In the genomic region with DNA sequence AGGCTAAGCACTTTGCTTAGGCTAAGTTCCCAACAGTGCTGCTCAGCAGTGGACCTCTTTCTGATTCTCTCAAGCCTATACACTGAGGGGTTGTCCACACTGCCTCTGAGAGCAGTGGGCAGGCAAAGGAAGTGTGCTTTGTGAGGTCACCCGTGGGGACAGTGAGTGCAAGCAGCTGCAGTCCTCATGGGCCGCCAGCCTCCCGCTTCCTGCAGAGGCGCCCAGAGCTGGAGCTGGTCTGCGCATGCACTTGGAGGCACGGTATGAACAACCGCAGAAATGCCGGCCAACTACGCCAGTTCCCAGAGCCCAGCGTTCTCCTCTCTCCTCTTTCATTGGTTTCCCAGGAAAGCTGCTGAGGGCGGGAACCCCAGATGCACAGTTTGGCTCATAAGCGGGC, we compare ENCODE assay signal across 12 cellular contexts.
A peak's percentile ranks its signal among the peaks of the same experiment; 100 is the strongest.
DNase-seq lines count a peak whose midpoint lies in the region; ATAC-seq and TF ChIP-seq lines count a peak whose summit lies in the region.
"Had no signal": no experiment of that assay in that cellular context is flagged by ENCODE, and none has a peak within 500 bp of the region (broad histone marks: within the 10 kb centered on the region; RNA-seq: fewer than 3 reads in every experiment).

No MANE protein-coding gene starts in this region.

- H3K4me3 ChIP-seq in GM23338: no peak overlapping the region
- H3K4me3 ChIP-seq in RWPE2 (ENCODE audit: severe bottlenecking): no peak overlapping the region
- peak overlapping the region in 6 of 12 donors; percentile 7 to 24 (median 14) for H3K4me3 ChIP-seq in heart left ventricle
- H3K4me3 ChIP-seq in parathyroid adenoma (ENCODE audit: low read depth, low read length): no peak overlapping the region
- H3K4me3 ChIP-seq in transverse colon: no peak overlapping the region

- no peaks in the 10 kb centered on the region for H3F3A ChIP-seq in GM23338 (replicated peaks; ENCODE audit: low read depth)

- no peak overlapping the region for H3K27ac Mint-ChIP-seq in GM23338

- DNase-seq in GM23338 (ENCODE audit: low spot score) (no peak), RWPE2 (ENCODE audit: low spot score) (no peak), heart left ventricle (peak; percentile 54 to 78 (median 77)), transverse colon (no peak), GM10266 (ENCODE audit: extremely low spot score) (no peak), HK-2 (ENCODE audit: unreplicated experiment) (no peak), NCI-H748 (lab: John Stamatoyannopoulos, UW; ENCODE audit: unreplicated experiment) (no peak)
- DNase-seq: activated T-cell treated with anti-CD3 and anti-CD28 coated beads, Interleukin-2, amount 50 U/mL, for 48 hours; anterior cingulate cortex; NCI-H146; NCI-H69 had no signal

- peaks cover 14% of the 10 kb centered on the region for H3K9me2 ChIP-seq in GM23338 (ENCODE audit: insufficient read depth)

- no peaks in the 10 kb centered on the region for H4K20me1 ChIP-seq in GM23338 (replicated peaks; ENCODE audit: insufficient read depth)

- ATAC-seq in GM23338: no peak; the same call in 2 of the 3 replicates
- no peak for ATAC-seq in RWPE2 (ENCODE audit: low read depth)
- peak; percentile 76 to 95 (median 89) for ATAC-seq in heart left ventricle

- H3K36me3 ChIP-seq in GM23338 (ENCODE audit: insufficient read depth) (no peaks in the 10 kb centered on the region), RWPE2 (ENCODE audit: low read depth) (no peaks in the 10 kb centered on the region), heart left ventricle (no peaks in the 10 kb centered on the region), parathyroid adenoma (ENCODE audit: control insufficient read depth, insufficient read depth, low read length) (no peaks in the 10 kb centered on the region), transverse colon (no peaks in the 10 kb centered on the region)

- peaks cover 32% of the 10 kb centered on the region for H3K4me1 Mint-ChIP-seq in GM23338

- no peaks in the 10 kb centered on the region for H3K9me3 Mint-ChIP-seq in GM23338

- H3K79me2 ChIP-seq in GM23338 (replicated peaks; ENCODE audit: insufficient read depth) (no peaks in the 10 kb centered on the region), parathyroid adenoma (no peaks in the 10 kb centered on the region)

- WGBS in heart left ventricle, 4 donors: 52 to 73% (median 60%) methylated on average over 7 to 12 of the region's 12 CpGs
- WGBS in transverse colon (ENCODE audit: low coverage in 1 of 2), 2 donors: 87% methylated on average over 12 of the region's 12 CpGs; no CpG with 5 or more reads in 1 of the 2 donors

- H3K27me3 ChIP-seq in GM23338 (ENCODE audit: insufficient read depth): no peaks in the 10 kb centered on the region
- H3K27me3 ChIP-seq in RWPE2 (ENCODE audit: insufficient read depth, poor library complexity, severe bottlenecking): no peaks in the 10 kb centered on the region
- H3K27me3 ChIP-seq in heart left ventricle: no peaks in the 10 kb centered on the region
- no peaks in the 10 kb centered on the region for H3K27me3 ChIP-seq in parathyroid adenoma (ENCODE audit: control insufficient read depth, insufficient read depth, low read length)
- H3K27me3 ChIP-seq in transverse colon: no peaks in the 10 kb centered on the region

- no peaks in the 10 kb centered on the region for H3K36me3 Mint-ChIP-seq in GM23338 (ENCODE audit: low read depth)

- peaks cover 3% of the 10 kb centered on the region for H3K27me3 Mint-ChIP-seq in GM23338 (ENCODE audit: insufficient read depth, low read depth, poor library complexity)

- no peak overlapping the region for H3K9ac ChIP-seq in parathyroid adenoma

- in situ Hi-C loops in transverse colon (cut with MboI; ENCODE audit: low pct_ligation_motif_present in 1 of 4, low pct_unique_long_range_greater_than_20kb in 1 of 4, low sequenced_read_pairs in 3 of 4): no loop called here

- peaks cover 22% of the 10 kb centered on the region for H3K4me1 ChIP-seq in GM23338 (ENCODE audit: insufficient read depth)
- peaks cover 69% of the 10 kb centered on the region for H3K4me1 ChIP-seq in RWPE2 (ENCODE audit: insufficient read depth, poor library complexity, severe bottlenecking)
- H3K4me1 ChIP-seq in heart left ventricle: peaks cover 0 to 30% (median 9%) of the 10 kb centered on the region in 12 donors
- peaks cover 4% of the 10 kb centered on the region for H3K4me1 ChIP-seq in parathyroid adenoma
- H3K4me1 ChIP-seq in transverse colon: peaks cover 0 to 9% (median 2%) of the 10 kb centered on the region in 4 donors

- TF ChIP-seq CTCF in GM23338 (conservative IDR thresholded peaks at IDR 0.05; ENCODE audit: low read depth in 2 of 2): no peak
- no peak for TF ChIP-seq CTCF in RWPE2 (IDR thresholded peaks at IDR 0.05; ENCODE audit: poor library complexity, severe bottlenecking)
- no peak for TF ChIP-seq CTCF in heart left ventricle (IDR thresholded peaks at IDR 0.05)
- TF ChIP-seq CTCF in parathyroid adenoma (IDR thresholded peaks at IDR 0.05): no peak
- no peak for TF ChIP-seq CTCF in transverse colon (IDR thresholded peaks at IDR 0.05)
- no peak for TF ChIP-seq CTCF in GM10266 (IDR thresholded peaks at IDR 0.05; ENCODE audit: control insufficient read depth, insufficient read depth, low read depth, missing control alignments)

- H3K4me2 ChIP-seq in GM23338 (0 out of 2 replicates have a peak overlapping the region, but pooled peaks have one; percentile 55), parathyroid adenoma (ENCODE audit: low read length) (no peak overlapping the region)

- H3K27ac ChIP-seq in GM23338 (ENCODE audit: low read depth): no peak overlapping the region
- peak overlapping the region; percentile 100 for H3K27ac ChIP-seq in RWPE2 (ENCODE audit: poor library complexity, severe bottlenecking)
- peak overlapping the region; percentile 46 to 84 (median 74) for H3K27ac ChIP-seq in heart left ventricle
- H3K27ac ChIP-seq in parathyroid adenoma: peak overlapping the region; percentile 48
- peak overlapping the region in 1 of 4 donors; percentile 2 for H3K27ac ChIP-seq in transverse colon

- TF ChIP-seq EP300 in transverse colon (IDR thresholded peaks at IDR 0.05; ENCODE audit: low read depth): no peak

- TF ChIP-seq POLR2A in heart left ventricle (IDR thresholded peaks at IDR 0.05): peak in 1 of 2 donors; percentile 24
- no peak for TF ChIP-seq POLR2A in transverse colon (IDR thresholded peaks at IDR 0.05)

- no peaks in the 10 kb centered on the region for H3K9me3 ChIP-seq in RWPE2 (ENCODE audit: severe bottlenecking)
- H3K9me3 ChIP-seq in heart left ventricle: no peaks in the 10 kb centered on the region
- no peaks in the 10 kb centered on the region for H3K9me3 ChIP-seq in parathyroid adenoma (ENCODE audit: control insufficient read depth, low read length)
- no peaks in the 10 kb centered on the region for H3K9me3 ChIP-seq in transverse colon

- H2AFZ ChIP-seq in GM23338 (peak overlapping the region; percentile 0), parathyroid adenoma (no peak overlapping the region)

- intact Hi-C loops in heart left ventricle (cut with DNase I) (loop anchor here in 2 of 10 donors (5.0 to 10.0 kb wide), 2 partner anchors 55 to 73 kb away; no protein-coding TSS in a partner anchor), transverse colon (cut with DNase I; ENCODE audit: low total_unique reads) (no loop called here)

- no peak overlapping the region for H3K4me3 Mint-ChIP-seq in GM23338

TF ChIP-seq in GM23338, 12 proteins besides CTCF, POLR2A, EP300 and RAD21:
- TF ChIP-seq EZH2phosphoT487 (IDR thresholded peaks at IDR 0.05; ENCODE audit: unreplicated experiment) (no peak), POLR2AphosphoS5 (IDR thresholded peaks at IDR 0.05; ENCODE audit: low read depth) (no peak), NANOG (IDR thresholded peaks at IDR 0.05; ENCODE audit: borderline replicate concordance) (no peak)

Comparison
In these comparisons a context has a peak if more than half of its experiments do, and no peak if none do; other contexts are left out.
1. ATAC-seq: peak in heart left ventricle (4 of 4); none in GM23338 (single experiment) and RWPE2 (single experiment).
2. DNase-seq: peak in heart left ventricle (5 of 5); none in GM23338 (single experiment), RWPE2 (single experiment), transverse colon (single experiment), GM10266 (single experiment), HK-2 (single experiment) and NCI-H748 (single experiment).